In genomic region chr21:29621525-29621924, GRCh38 we compare ENCODE assay signal across 29 cellular contexts.
DNase-seq lines count a peak whose midpoint lies in the region; ATAC-seq, FAIRE-seq and TF ChIP-seq lines count a peak whose summit lies in the region.
"Had no signal": no experiment of that assay in that cellular context is flagged by ENCODE, and none has a peak within 500 bp of the region (broad histone marks: within the 10 kb centered on the region; RNA-seq: fewer than 3 reads in every experiment).

No MANE protein-coding gene starts in this region.

- no peak overlapping the region for H3K4me2 ChIP-seq in K562 (ENCODE audit: insufficient read depth, low read length)
- H3K4me2 ChIP-seq: A549; BLaER1; BLaER1 treated with 17β-estradiol and CSF1 and Interleukin-3, amounts not matched to agents 10 nM and 100 nM had no signal

- H3K4me3 ChIP-seq in K562 = no peak overlapping the region
- H3K4me3 ChIP-seq: A549; BLaER1; BLaER1 treated with 17β-estradiol and CSF1 and Interleukin-3, amounts not matched to agents 10 nM and 100 nM had no signal

- H2AFZ ChIP-seq in K562 (ENCODE audit: low read depth, low read length) = no peak overlapping the region

- no peaks in the 10 kb centered on the region for H3K9me1 ChIP-seq in K562 (ENCODE audit: control insufficient read depth, insufficient read depth, low read length)

- BruUV-seq in K562 (replicated peaks; lab: Mats Ljungman, UMichigan) = no TSS peak

- no peak for TF ChIP-seq POLR2A in K562 (conservative IDR thresholded peaks at IDR 0.05)

- TF ChIP-seq CTCF in K562 (IDR thresholded peaks at IDR 0.05 in 2 of 3, conservative IDR thresholded peaks at IDR 0.05 in 1 of 3; ENCODE audit: insufficient read depth in 2 of 3, low read depth in 1 of 3, low read length in 3 of 3) = no peak

- no peak overlapping the region for H3K27ac ChIP-seq in K562 (ENCODE audit: extremely low read depth, low read depth, low read length)
- H3K27ac ChIP-seq: 22Rv1; A549; BLaER1; BLaER1 treated with 17β-estradiol and CSF1 and Interleukin-3, amounts not matched to agents 10 nM and 100 nM; C4-2B had no signal

- no peaks in the 10 kb centered on the region for H3K79me2 ChIP-seq in K562 (ENCODE audit: control insufficient read depth, insufficient read depth, low read length)

- H4K20me1 ChIP-seq in K562 (replicated peaks; ENCODE audit: control insufficient read depth, insufficient read depth, low read length) = no peaks in the 10 kb centered on the region
- H4K20me1 ChIP-seq: BLaER1; BLaER1 treated with 17β-estradiol and CSF1 and Interleukin-3, amounts not matched to agents 10 nM and 100 nM had no signal

- FAIRE-seq in K562 (lab: Jason Lieb, UNC) = no peak
- FAIRE-seq: A204.1, A549, D721Med had no signal

- no peak for TF ChIP-seq RAD21 in K562 (CRISPR knock-in tag; conservative IDR thresholded peaks at IDR 0.05 in 1 of 2, IDR thresholded peaks at IDR 0.05 in 1 of 2)

- DNase-seq in K562 (ENCODE audit: extremely low read depth in 1 of 4, low spot score in 3 of 4) = no peak
- DNase-seq: 8988T; ACHN; AML-193; BE2C; C1 segment of cervical spinal cord; Caco-2; Calu3; CD4-positive, alpha-beta memory T cell; CD4-positive, alpha-beta T cell; CD4-positive, CD25-positive, alpha-beta regulatory T cell; CD8-positive, alpha-beta memory T cell; CD8-positive, alpha-beta T cell; COR-L47; DMS 273 treated with DMSO at 0.1 percent for 48 hours; DMS153; DMS53; DMS79; DMS79 treated with DMSO at 0.1 percent for 48 hours; DND-41; EL had no signal

- intact Hi-C loops in K562 (cut with micrococcal nuclease) = no loop called here

- CTCF ChIA-PET in K562 (lab: Yijun Ruan, JAX; ENCODE audit: low intra/inter-chr PET ratio) = no interaction called here

- no peak for ATAC-seq in K562
- ATAC-seq in GM21619 (IDR thresholded peaks at IDR 0.05; ENCODE audit: unreplicated experiment) = no peak
- ATAC-seq: A549; CD8-positive, alpha-beta T cell had no signal

- POLR2A ChIA-PET in K562 (lab: Yijun Ruan, JAX) = no interaction called here

- no peak overlapping the region for H3K9ac ChIP-seq in K562 (ENCODE audit: insufficient read depth in 1 of 2, low read depth in 2 of 2, low read length in 2 of 2)
- H3K9ac ChIP-seq: BLaER1; BLaER1 treated with 17β-estradiol and CSF1 and Interleukin-3, amounts not matched to agents 10 nM and 100 nM had no signal

- H3K27me3 ChIP-seq in K562 (ENCODE audit: control insufficient read depth in 2 of 2, insufficient read depth in 2 of 2, low read length in 2 of 2) = no peaks in the 10 kb centered on the region
- H3K27me3 ChIP-seq: BE2C; BLaER1; BLaER1 treated with 17β-estradiol and CSF1 and Interleukin-3, amounts not matched to agents 10 nM and 100 nM had no signal

- H3K36me3 ChIP-seq in K562 (ENCODE audit: control insufficient read depth, insufficient read depth, low read length) = no peaks in the 10 kb centered on the region
- H3K36me3 ChIP-seq: BE2C; BLaER1; BLaER1 treated with 17β-estradiol and CSF1 and Interleukin-3, amounts not matched to agents 10 nM and 100 nM had no signal

- H3K4me1 ChIP-seq in K562 (replicated peaks in 1 of 2; ENCODE audit: control insufficient read depth in 2 of 2, insufficient read depth in 2 of 2, low read length in 2 of 2) = no peaks in the 10 kb centered on the region; a peak in 1 of 5 replicates
- H3K4me1 ChIP-seq: A549; BE2C; BLaER1; BLaER1 treated with 17β-estradiol and CSF1 and Interleukin-3, amounts not matched to agents 10 nM and 100 nM; Caco-2 had no signal

- in situ Hi-C loops in K562 (cut with MboI) = no loop called here

- no peak for TF ChIP-seq EP300 in K562 (IDR thresholded peaks at IDR 0.05; ENCODE audit: low read length)

- H3K9me3 ChIP-seq in K562 (replicated peaks; ENCODE audit: control insufficient read depth, insufficient read depth, low read depth, low read length) = no peaks in the 10 kb centered on the region
- H3K9me3 ChIP-seq: A549, BE2C, BLaER1, Caco-2 had no signal

TF ChIP-seq in K562, 482 proteins besides CTCF, POLR2A, EP300 and RAD21:
- TF ChIP-seq MCM7 (IDR thresholded peaks at IDR 0.05) (no peak), KAT7 (CRISPR knock-in tag; IDR thresholded peaks at IDR 0.05; ENCODE audit: borderline replicate concordance) (no peak), ADNP (tag; IDR thresholded peaks at IDR 0.05) (no peak), ZBTB11 (CRISPR knock-in tag; IDR thresholded peaks at IDR 0.05) (no peak), SMARCA5 (IDR thresholded peaks at IDR 0.05) (no peak), PRDM10 (IDR thresholded peaks at IDR 0.05; ENCODE audit: partially characterized antibody) (peak; percentile 92), ZC3H8 (IDR thresholded peaks at IDR 0.05) (no peak)
